ENCODE assay signal across 16 cellular contexts in genomic region chr16:55555436-55555835, GRCh38. TPM values are rescaled to one million over a fixed set of nuclear protein-coding genes. Genes with fewer than 3 reads are reported as not detected.
DNase-seq lines count a peak whose midpoint lies in the region; ATAC-seq and TF ChIP-seq lines count a peak whose summit lies in the region.
"Had no signal": no experiment of that assay in that cellular context is flagged by ENCODE, and none has a peak within 500 bp of the region (broad histone marks: within the 10 kb centered on the region; RNA-seq: fewer than 3 reads in every experiment).

No MANE protein-coding gene starts in this region.

- H3K4me3 ChIP-seq in BJ (ENCODE audit: low read depth, low read length) (no peak overlapping the region), choroid plexus epithelial cell (ENCODE audit: low read depth, low read length) (no peak overlapping the region)

- H3K4me3 Mint-ChIP-seq in HFFc6 (no peak overlapping the region), type B pancreatic cell (no peak overlapping the region)
- H3K4me3 Mint-ChIP-seq: H9 had no signal

- H3K27ac Mint-ChIP-seq in HFFc6 (peak overlapping the region; percentile 60; the same call in 1 of the 2 replicates), type B pancreatic cell (peak overlapping the region; percentile 32)
- H3K27ac Mint-ChIP-seq: H9 had no signal

- DNase-seq in BJ (ENCODE audit: low read depth) (peak; percentile 51), HFFc6 (peak; percentile 58), choroid plexus epithelial cell (ENCODE audit: low read depth) (peak; percentile 39), type B pancreatic cell (ENCODE audit: extremely low spot score, unreplicated experiment) (no peak), NCI-H2196 treated with DMSO at 0.1 percent for 48 hours (lab: John Stamatoyannopoulos, UW; ENCODE audit: unreplicated experiment) (no peak)
- DNase-seq in activated CD8-positive, alpha-beta memory T cell treated with anti-CD3 and anti-CD28 coated beads, Interleukin-2, amount 50 U/mL, for 4 hours: no peak
- DNase-seq: DMS 273 treated with DMSO at 0.1 percent for 48 hours, DND-41, GDM1, H9, NCI-H1417 treated with DMSO at 0.1 percent for 48 hours, NCI-H1930, NCI-H526 had no signal

- H3K36me3 ChIP-seq in BJ (ENCODE audit: control insufficient read depth, insufficient read depth, low read length): no peaks in the 10 kb centered on the region

- POLR2A ChIA-PET in BJ (lab: Charles Lee): no interaction called here

- no peak for ATAC-seq in HG02642 (IDR thresholded peaks at IDR 0.05; ENCODE audit: poor library complexity, unreplicated experiment)
- ATAC-seq: Right ventricle myocardium inferior had no signal

- peaks cover 6% of the 10 kb centered on the region for H3K9me3 Mint-ChIP-seq in HFFc6
- peaks cover 10% of the 10 kb centered on the region for H3K9me3 Mint-ChIP-seq in type B pancreatic cell
- H3K9me3 Mint-ChIP-seq: H9 had no signal

- CTCF ChIA-PET in BJ (lab: Yijun Ruan, JAX): no interaction called here

- TF ChIP-seq CTCF in BJ (IDR thresholded peaks at IDR 0.05; ENCODE audit: insufficient read depth, low read depth, low read length) (no peak), HFFc6 (IDR thresholded peaks at IDR 0.05) (no peak), choroid plexus epithelial cell (conservative IDR thresholded peaks at IDR 0.05; ENCODE audit: low read depth, low read length) (no peak), type B pancreatic cell (conservative IDR thresholded peaks at IDR 0.05) (no peak)

- H3K27me3 Mint-ChIP-seq in HFFc6 (ENCODE audit: insufficient read depth) (no peaks in the 10 kb centered on the region), type B pancreatic cell (no peaks in the 10 kb centered on the region)

- H3K4me1 Mint-ChIP-seq in HFFc6 (ENCODE audit: low read depth) (peaks cover 67% of the 10 kb centered on the region), type B pancreatic cell (ENCODE audit: unreplicated experiment) (peaks cover 14% of the 10 kb centered on the region)
- H3K4me1 Mint-ChIP-seq: H9 had no signal

- no peaks in the 10 kb centered on the region for H3K27me3 ChIP-seq in BJ (ENCODE audit: control insufficient read depth, insufficient read depth, low read length)

- H3K36me3 Mint-ChIP-seq in HFFc6 (ENCODE audit: low read depth) (peaks cover 31% of the 10 kb centered on the region), type B pancreatic cell (peaks cover 26% of the 10 kb centered on the region)

RNA-seq across cellular contexts. Expression of gene CAPNS2, which starts 11.0 kb away (rescaled TPM):
- 0.12 TPM in 1 of 2 replicates, not detected in the other for polyA plus RNA-seq in BJ (2011; rRNA removed)
- polyA minus RNA-seq in BJ (2011; rRNA and poly(A)+ RNA removed): 0.66 and 0.67 TPM in 2 replicates
- under 1 TPM in 3 of 6 experiments, not detected in 3; 0.19 to 0.38 (median 0.25) TPM for total RNA-seq in HFFc6 (2021; fragmentation: NEBNext Ultra II Directional; extraction: Animal tissue kit (Norgen Biotek cat#: 25700))
- 4.7 and 24.6 TPM in 2 replicates for total RNA-seq in type B pancreatic cell (ENCODE audit: low replicate concordance)
- total RNA-seq: A673, H9, Right ventricle myocardium inferior had no signal

RNA-seq across cellular contexts. Expression of gene LPCAT2, which starts 46.6 kb away (rescaled TPM):
- 7.9 and 16.9 TPM in 2 replicates for polyA plus RNA-seq in BJ (2011; rRNA removed)
- 8.8 and 11.5 TPM in 2 replicates for polyA minus RNA-seq in BJ (2011; rRNA and poly(A)+ RNA removed)
- 10 to 100 TPM; 22.3 to 36.1 (median 27.5) TPM for total RNA-seq in HFFc6 (2021; fragmentation: NEBNext Ultra II Directional; extraction: Animal tissue kit (Norgen Biotek cat#: 25700))
- 18.9 and 38.6 TPM in 2 replicates for total RNA-seq in type B pancreatic cell (ENCODE audit: low replicate concordance)

Comparison
In these comparisons a context has a peak if more than half of its experiments do, and no peak if none do; other contexts are left out.
1. DNase-seq: peak in BJ (single experiment), HFFc6 (single experiment) and choroid plexus epithelial cell (single experiment); none in type B pancreatic cell (single experiment), activated CD8-positive, alpha-beta memory T cell treated with anti-CD3 and anti-CD28 coated beads, Interleukin-2, amount 50 U/mL, for 4 hours (single experiment) and NCI-H2196 treated with DMSO at 0.1 percent for 48 hours (single experiment).